In genomic region chr1:53572061-53572801, GRCh38 we compare ENCODE assay signal across 9 cellular contexts.
DNase-seq lines count a peak whose midpoint lies in the region; ATAC-seq and TF ChIP-seq lines count a peak whose summit lies in the region.
"Had no signal": no experiment of that assay in that cellular context is flagged by ENCODE, and none has a peak within 500 bp of the region (broad histone marks: within the 10 kb centered on the region; RNA-seq: fewer than 3 reads in every experiment).

No MANE protein-coding gene starts in this region.

- H3K27ac Mint-ChIP-seq in mesothelial cell of epicardium (peak overlapping the region; percentile 94), progenitor cell of endocrine pancreas (no peak overlapping the region)
- H3K27ac Mint-ChIP-seq: dendritic cell treated with granulocyte-macrophage colony-stimulating factor and Interleukin-4, amounts not matched to agents 40 ng/mL and 50 ng/mL, for 4 days had no signal

- ATAC-seq in GM18858 (IDR thresholded peaks at IDR 0.05; ENCODE audit: unreplicated experiment) (no peak), HG02981 (IDR thresholded peaks at IDR 0.05; ENCODE audit: unreplicated experiment) (no peak)

- H3K36me3 Mint-ChIP-seq in mesothelial cell of epicardium (no peaks in the 10 kb centered on the region), progenitor cell of endocrine pancreas (ENCODE audit: insufficient read depth) (no peaks in the 10 kb centered on the region)

- H3K4me3 Mint-ChIP-seq in mesothelial cell of epicardium, result no peak overlapping the region
- H3K4me3 Mint-ChIP-seq in progenitor cell of endocrine pancreas (ENCODE audit: low read depth), result no peak overlapping the region
- H3K4me3 Mint-ChIP-seq: dendritic cell treated with granulocyte-macrophage colony-stimulating factor and Interleukin-4, amounts not matched to agents 40 ng/mL and 50 ng/mL, for 4 days had no signal

- TF ChIP-seq CTCF in mesothelial cell of epicardium (IDR thresholded peaks at IDR 0.05; ENCODE audit: unreplicated experiment) (no peak), progenitor cell of endocrine pancreas (IDR thresholded peaks at IDR 0.05; ENCODE audit: unreplicated experiment) (no peak)

- H3K4me1 Mint-ChIP-seq in mesothelial cell of epicardium (peaks cover 44% of the 10 kb centered on the region), progenitor cell of endocrine pancreas (ENCODE audit: low read depth) (no peaks in the 10 kb centered on the region)

- in situ Hi-C loops in T47D (cut with HindIII; ENCODE audit: low pct_unique_long_range_greater_than_20kb, low sequenced_read_pairs), result no loop called here

- DNase-seq in Daoy (ENCODE audit: low read depth) (peak; percentile 84), NCI-H1694 treated with DMSO at 0.1 percent for 48 hours (lab: John Stamatoyannopoulos, UW) (peak; percentile 92), T47D (ENCODE audit: low read depth in 1 of 2, low spot score in 1 of 2) (peak; percentile 63 to 92), mesothelial cell of epicardium (ENCODE audit: low spot score in 2 of 2, unreplicated experiment in 2 of 2) (peak in 1 of 2 experiments; percentile 74), progenitor cell of endocrine pancreas (ENCODE audit: low spot score, unreplicated experiment) (no peak), SIG-M5 treated with dmso at 0.1 percent for 504 hours (lab: John Stamatoyannopoulos, UW; ENCODE audit: unreplicated experiment) (no peak)

- H3K9me3 Mint-ChIP-seq in mesothelial cell of epicardium (peaks cover 2% of the 10 kb centered on the region), progenitor cell of endocrine pancreas (ENCODE audit: low read depth) (peaks cover under 1% of the 10 kb centered on the region)
- H3K9me3 Mint-ChIP-seq: dendritic cell treated with granulocyte-macrophage colony-stimulating factor and Interleukin-4, amounts not matched to agents 40 ng/mL and 50 ng/mL, for 4 days had no signal

- H3K27me3 Mint-ChIP-seq in mesothelial cell of epicardium (ENCODE audit: low read depth) (no peaks in the 10 kb centered on the region), progenitor cell of endocrine pancreas (peaks cover 20% of the 10 kb centered on the region)
- H3K27me3 Mint-ChIP-seq: dendritic cell treated with granulocyte-macrophage colony-stimulating factor and Interleukin-4, amounts not matched to agents 40 ng/mL and 50 ng/mL, for 4 days had no signal

Comparison
In these comparisons a context has a peak if more than half of its experiments do, and no peak if none do; other contexts are left out.
1. DNase-seq: peak in Daoy (single experiment), NCI-H1694 treated with DMSO at 0.1 percent for 48 hours (single experiment) and T47D (2 of 2); none in progenitor cell of endocrine pancreas (single experiment) and SIG-M5 treated with dmso at 0.1 percent for 504 hours (single experiment).